20 cellular contexts compared by ENCODE assay signal in genomic region chr4:17605236-17605635, GRCh38.
"Had no signal": no experiment of that assay in that cellular context is flagged by ENCODE, and none has a peak within 500 bp of the region (broad histone marks: within the 10 kb centered on the region; RNA-seq: fewer than 3 reads in every experiment).

No MANE protein-coding gene starts in this region.

- H3K9me3 Mint-ChIP-seq: activated B cell treated with CpG ODN at 0.5 μM for 24 hours; activated T-helper 2 cell treated with anti-CD3 and anti-CD28 coated beads, Interferon-gamma antibody, Interleukin-2, Interleukin-4, amounts not matched to agents 10 μg/mL and 5 μg/mL and 100 μg/mL, durations not matched to agents 14 hours and 24 hours and 36 hours had no signal

- H3K27ac Mint-ChIP-seq: activated B cell treated with CpG ODN at 0.5 μM for 24 hours; activated CD8-positive, alpha-beta T cell treated with anti-CD3 and anti-CD28 coated beads, Interleukin-2, amount 10 ng/mL, durations not matched to agents 7 days and 5 days; activated T-helper 2 cell treated with anti-CD3 and anti-CD28 coated beads, Interferon-gamma antibody, Interleukin-2, Interleukin-4, amounts not matched to agents 10 μg/mL and 5 μg/mL and 100 μg/mL, durations not matched to agents 14 hours and 24 hours and 36 hours had no signal

- H3K4me1 ChIP-seq: SJSA1, suprapubic skin had no signal

- H3K4me3 ChIP-seq: coronary artery, SJSA1, suprapubic skin had no signal

- H3K27me3 Mint-ChIP-seq: activated B cell treated with CpG ODN at 0.5 μM for 24 hours had no signal

- ATAC-seq: activated CD8-positive, alpha-beta T cell treated with anti-CD3 and anti-CD28 coated beads, Interleukin-2, amount 10 ng/mL, durations not matched to agents 7 days and 5 days; left lobe of liver; stimulated activated naive CD8-positive, alpha-beta T cell treated with anti-CD3 and anti-CD28 coated beads, Interleukin-15, Interleukin-2, amounts not matched to agents 100 U/mL and 50 U/mL, for 24 hours had no signal

- H3K27me3 ChIP-seq: SJSA1, suprapubic skin had no signal

- DNase-seq: activated B cell treated with CpG ODN at 0.5 μM for 24 hours; activated CD4-positive, alpha-beta T cell treated with anti-CD3 and anti-CD28 coated beads for 48 hours; activated CD8-positive, alpha-beta T cell treated with anti-CD3 and anti-CD28 coated beads, Interleukin-2, amount 10 ng/mL, durations not matched to agents 7 days and 5 days; activated naive CD4-positive, alpha-beta T cell treated with anti-CD3 and anti-CD28 coated beads, Interleukin-2, amount 50 U/mL, for 16 hours; caudate nucleus; effector CD8-positive, alpha-beta T cell; islet precursor cell; posterior cingulate gyrus; small intestine; stimulated activated CD4-positive, alpha-beta T cell treated with anti-CD3 and anti-CD28 coated beads, Interleukin-4, amount 100 ng/mL, for 4 hours; stimulated activated CD8-positive, alpha-beta memory T cell treated with anti-CD3 and anti-CD28 coated beads, Interleukin-4, amount 100 ng/mL, for 48 hours; stimulated activated naive CD8-positive, alpha-beta T cell treated with anti-CD3 and anti-CD28 coated beads, Interleukin-15, Interleukin-2, amounts not matched to agents 100 U/mL and 50 U/mL, for 24 hours; T-helper 2 cell; trophoblast cell had no signal

- H3K27ac ChIP-seq: coronary artery, epithelial cell of prostate, SJSA1, suprapubic skin had no signal

- H3K4me1 Mint-ChIP-seq: activated B cell treated with CpG ODN at 0.5 μM for 24 hours had no signal

- H3K9me3 ChIP-seq: SJSA1, suprapubic skin had no signal

- H3K4me3 Mint-ChIP-seq: activated B cell treated with CpG ODN at 0.5 μM for 24 hours; activated CD8-positive, alpha-beta T cell treated with anti-CD3 and anti-CD28 coated beads, Interleukin-2, amount 10 ng/mL, durations not matched to agents 7 days and 5 days had no signal

- FAIRE-seq: small intestine had no signal
